12 cellular contexts compared by ENCODE assay signal in genomic region chr5:170429014-170429413, GRCh38. TPM values are rescaled to one million over a fixed set of nuclear protein-coding genes. Genes with fewer than 3 reads are reported as not detected.
DNase-seq lines count a peak whose midpoint lies in the region; ATAC-seq and TF ChIP-seq lines count a peak whose summit lies in the region.
"Had no signal": no experiment of that assay in that cellular context is flagged by ENCODE, and none has a peak within 500 bp of the region (broad histone marks: within the 10 kb centered on the region; RNA-seq: fewer than 3 reads in every experiment).

No MANE protein-coding gene starts in this region.

- H3K36me3 Mint-ChIP-seq in chondrocyte (ENCODE audit: low read depth): peaks cover 2% of the 10 kb centered on the region
- H3K36me3 Mint-ChIP-seq in natural killer cell: no peaks in the 10 kb centered on the region
- H3K36me3 Mint-ChIP-seq in glutamatergic neuron (ENCODE audit: unreplicated experiment): no peaks in the 10 kb centered on the region

- DNase-seq in NCI-H748 (lab: John Stamatoyannopoulos, UW; ENCODE audit: unreplicated experiment) (peak; percentile 14), NCI-H748 treated with DMSO at 0.1 percent for 48 hours (lab: John Stamatoyannopoulos, UW) (no peak), MG63 (peak; percentile 29), chondrocyte (ENCODE audit: low spot score) (no peak), renal cortical epithelial cell (ENCODE audit: low read depth) (peak; percentile 32), hepatocyte (ENCODE audit: low spot score) (no peak), natural killer cell (no peak), glutamatergic neuron (no peak)
- DNase-seq: dorsolateral prefrontal cortex, NCI-H1930 had no signal

- no peak overlapping the region for H3K4me2 ChIP-seq in hepatocyte

- H3K27me3 Mint-ChIP-seq in chondrocyte (ENCODE audit: low read depth) (peaks cover 20% of the 10 kb centered on the region), natural killer cell (ENCODE audit: low read depth in 2 of 2) (peaks cover 11 to 13% of the 10 kb centered on the region in 2 donors), glutamatergic neuron (ENCODE audit: unreplicated experiment) (peaks cover 20% of the 10 kb centered on the region)

- H3K79me2 ChIP-seq in hepatocyte: no peaks in the 10 kb centered on the region

- peaks cover 3% of the 10 kb centered on the region for H3K4me1 ChIP-seq in hepatocyte (ENCODE audit: insufficient read depth)

- intact Hi-C loops in natural killer cell (cut with micrococcal nuclease): no loop called here

- no peaks in the 10 kb centered on the region for H4K20me1 ChIP-seq in hepatocyte (ENCODE audit: insufficient read depth, poor library complexity, severe bottlenecking)

- no peak overlapping the region for H2AFZ ChIP-seq in hepatocyte

- TF ChIP-seq CTCF in chondrocyte (IDR thresholded peaks at IDR 0.05) (peak; percentile 63), hepatocyte (IDR thresholded peaks at IDR 0.05; ENCODE audit: poor library complexity) (no peak), natural killer cell (IDR thresholded peaks at IDR 0.05) (no peak), glutamatergic neuron (IDR thresholded peaks at IDR 0.05; ENCODE audit: partially characterized antibody, unreplicated experiment) (no peak)

- ATAC-seq in natural killer cell: no peak

- H3K4me1 Mint-ChIP-seq in chondrocyte (ENCODE audit: low read depth) (peaks cover 11% of the 10 kb centered on the region), natural killer cell (no peaks in the 10 kb centered on the region), glutamatergic neuron (ENCODE audit: low read depth, unreplicated experiment) (peaks cover 20% of the 10 kb centered on the region)
- H3K4me1 Mint-ChIP-seq: B cell had no signal

- H3K9me3 Mint-ChIP-seq in chondrocyte (ENCODE audit: low read depth) (no peaks in the 10 kb centered on the region), natural killer cell (no peaks in the 10 kb centered on the region), glutamatergic neuron (ENCODE audit: unreplicated experiment) (peaks cover 12% of the 10 kb centered on the region)

- H3K36me3 ChIP-seq in MG63 (no peaks in the 10 kb centered on the region), hepatocyte (replicated peaks; ENCODE audit: insufficient read depth, low read depth) (no peaks in the 10 kb centered on the region)

- H3K27me3 ChIP-seq in MG63 (peaks cover 4% of the 10 kb centered on the region; the same call in 1 of the 2 replicates), hepatocyte (peaks cover 4% of the 10 kb centered on the region)

- H3K9me3 ChIP-seq in MG63 (peaks cover 10% of the 10 kb centered on the region), hepatocyte (ENCODE audit: low read depth) (no peaks in the 10 kb centered on the region)

- H3K4me3 ChIP-seq in MG63 (no peak overlapping the region), hepatocyte (no peak overlapping the region)
- H3K4me3 ChIP-seq: dorsolateral prefrontal cortex had no signal

- no peak overlapping the region for H3K27ac ChIP-seq in hepatocyte
- H3K27ac ChIP-seq: dorsolateral prefrontal cortex had no signal

- 83% methylated on average over 7 of the region's 7 CpGs for WGBS in hepatocyte (ENCODE audit: low lambda C conversion rate, missing lambda C conversion rate)

- H3K9me2 ChIP-seq in hepatocyte (replicated peaks; ENCODE audit: insufficient read depth): no peaks in the 10 kb centered on the region

- H3K4me3 Mint-ChIP-seq in chondrocyte (ENCODE audit: unreplicated experiment) (no peak overlapping the region), natural killer cell (no peak overlapping the region), glutamatergic neuron (ENCODE audit: unreplicated experiment) (no peak overlapping the region)
- H3K4me3 Mint-ChIP-seq: B cell had no signal

- H3K27ac Mint-ChIP-seq in chondrocyte (ENCODE audit: unreplicated experiment) (no peak overlapping the region), natural killer cell (no peak overlapping the region), glutamatergic neuron (ENCODE audit: unreplicated experiment) (no peak overlapping the region)
- H3K27ac Mint-ChIP-seq: B cell had no signal

RNA-seq across cellular contexts. Expression of gene KCNMB1, which starts 39.8 kb away (rescaled TPM):
- total RNA-seq in MG63 (2014; rRNA removed; shearing (Covaris generic); ENCODE audit: low replicate concordance): 0.43 TPM in 1 of 2 replicates, not detected in the other
- 4.3 to 23.2 TPM (median 23.2 TPM) in 3 replicates for total RNA-seq in chondrocyte
- not detected in 2 replicates for total RNA-seq in renal cortical epithelial cell
- total RNA-seq in hepatocyte: 0.07 and 0.36 TPM in 2 replicates
- 0.18 and 0.19 TPM in 2 replicates for polyA plus RNA-seq in hepatocyte
- under 1 TPM; 0.23 to 0.48 (median 0.35) TPM for total RNA-seq in natural killer cell
- 0.29 TPM for total RNA-seq in glutamatergic neuron (ENCODE audit: unreplicated experiment)
- total RNA-seq: B cell; T-helper 2 cell treated with Interferon-gamma antibody and Interleukin-4, amounts not matched to agents 100 ng/mL and 5 ng/mL, for 36 hours had no signal

Comparison
In these comparisons a context has a peak if more than half of its experiments do, and no peak if none do; other contexts are left out.
1. DNase-seq: peak in NCI-H748 (single experiment), MG63 (single experiment) and renal cortical epithelial cell (single experiment); none in NCI-H748 treated with DMSO at 0.1 percent for 48 hours (single experiment), chondrocyte (single experiment), hepatocyte (single experiment), natural killer cell (single experiment) and glutamatergic neuron (single experiment).